8 cellular contexts compared by ENCODE assay signal in the genomic region with DNA sequence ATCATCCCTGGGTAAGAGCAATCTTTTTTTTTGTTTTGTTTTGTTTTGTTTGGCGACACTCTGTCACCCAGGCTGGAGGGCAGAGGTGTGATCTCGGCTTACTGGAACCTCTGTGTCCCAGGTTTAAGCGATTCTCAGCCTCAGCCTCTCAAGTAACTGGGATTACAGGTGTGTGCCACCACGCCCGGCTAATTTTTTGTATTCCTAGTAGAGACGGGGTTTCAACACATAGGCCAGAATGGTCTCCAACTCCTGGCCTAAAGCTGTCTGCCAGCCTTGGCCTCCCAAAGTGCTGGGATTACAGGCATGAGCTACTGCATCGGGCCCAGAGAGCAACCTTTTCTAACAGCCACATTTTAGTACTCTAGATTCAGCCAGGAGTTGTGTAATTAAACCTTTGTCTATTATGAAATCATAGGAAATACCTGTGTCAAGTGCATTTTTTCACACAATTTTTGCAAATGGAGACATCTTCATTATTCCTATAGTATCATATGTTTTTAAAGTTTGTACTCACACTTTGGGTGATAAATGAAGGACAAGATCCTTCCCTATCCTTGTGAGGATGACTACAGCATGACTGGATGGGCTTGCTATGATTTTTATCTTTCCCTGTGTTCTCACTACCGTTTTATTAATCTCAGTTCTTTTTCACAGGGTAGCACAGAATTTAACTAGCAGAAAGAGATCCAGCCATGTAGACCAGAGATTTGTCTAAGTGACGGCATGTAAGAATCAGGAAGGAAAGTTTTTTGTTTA.
A peak's percentile ranks its signal among the peaks of the same experiment; 100 is the strongest.
DNase-seq lines count a peak whose midpoint lies in the region; ATAC-seq and TF ChIP-seq lines count a peak whose summit lies in the region.

No MANE protein-coding gene starts in this region.

- ATAC-seq in left lobe of liver: peak; percentile 49
- ATAC-seq in HG02678 (IDR thresholded peaks at IDR 0.05; ENCODE audit: unreplicated experiment): no peak

- H3K27me3 Mint-ChIP-seq in activated naive CD8-positive, alpha-beta T cell treated with anti-CD3 and anti-CD28 coated beads for 36 hours: no peaks in the 10 kb centered on the region

- peak overlapping the region; percentile 88 for H3K4me3 Mint-ChIP-seq in activated naive CD8-positive, alpha-beta T cell treated with anti-CD3 and anti-CD28 coated beads for 36 hours

- POLR2A ChIA-PET in A673 (lab: Charles Lee; ENCODE audit: low non-redundant PET): no interaction called here

- no peaks in the 10 kb centered on the region for H3K27me3 ChIP-seq in A673 (replicated peaks; ENCODE audit: insufficient read depth, low read depth, low read length, poor library complexity)
- no peaks in the 10 kb centered on the region for H3K27me3 ChIP-seq in HL-60 (ENCODE audit: insufficient read depth, poor library complexity, severe bottlenecking)

- H3K27ac ChIP-seq in A673 (ENCODE audit: low read depth, low read length, poor library complexity, severe bottlenecking) (peak overlapping the region; percentile 87), HL-60 (replicated peaks) (peak overlapping the region; percentile 89)

- TF ChIP-seq CTCF in A673 (conservative IDR thresholded peaks at IDR 0.05; ENCODE audit: low read depth, low read length) (no peak), HL-60 (IDR thresholded peaks at IDR 0.05; ENCODE audit: insufficient read depth, low read length) (no peak)

- H3K4me3 ChIP-seq in A673 (ENCODE audit: low read depth, low read length, poor library complexity, severe bottlenecking) (peak overlapping the region; percentile 63), HL-60 (replicated peaks; ENCODE audit: insufficient read depth, low read length) (0 out of 2 replicates have a peak overlapping the region, but pooled peaks have one; percentile 45)

- peaks cover 37% of the 10 kb centered on the region for H3K4me1 Mint-ChIP-seq in activated naive CD8-positive, alpha-beta T cell treated with anti-CD3 and anti-CD28 coated beads for 36 hours

- BruUV-seq in A673 (replicated peaks; lab: Mats Ljungman, UMichigan): no TSS peak

- DNase-seq in A673 (ENCODE audit: low spot score): no peak
- DNase-seq in HL-60 (ENCODE audit: low read depth in 1 of 2, low spot score in 1 of 2): no peak
- DNase-seq in activated naive CD8-positive, alpha-beta T cell treated with anti-CD3 and anti-CD28 coated beads for 36 hours: no peak
- no peak for DNase-seq in left lobe of liver (ENCODE audit: low spot score)
- DNase-seq in NCI-H1092 treated with DMSO at 0.1 percent for 48 hours (lab: John Stamatoyannopoulos, UW): no peak
- no peak for DNase-seq in dedifferentiated amniotic fluid mesenchymal stem cell (ENCODE audit: extremely low spot score)
- DNase-seq in germinal center (ENCODE audit: low spot score): no peak

- H3K9me3 Mint-ChIP-seq in activated naive CD8-positive, alpha-beta T cell treated with anti-CD3 and anti-CD28 coated beads for 36 hours: no peaks in the 10 kb centered on the region

- H3K36me3 Mint-ChIP-seq in activated naive CD8-positive, alpha-beta T cell treated with anti-CD3 and anti-CD28 coated beads for 36 hours: peaks cover 5% of the 10 kb centered on the region

- intact Hi-C loops in A673 (cut with micrococcal nuclease; ENCODE audit: unreplicated experiment): no loop called here

- no peaks in the 10 kb centered on the region for H3K36me3 ChIP-seq in A673 (ENCODE audit: insufficient read depth, low read length, poor library complexity, severe bottlenecking)

- peaks cover 8% of the 10 kb centered on the region for H3K4me1 ChIP-seq in A673 (ENCODE audit: insufficient read depth, low read length, poor library complexity, severe bottlenecking)

- peak overlapping the region; percentile 97 for H3K27ac Mint-ChIP-seq in activated naive CD8-positive, alpha-beta T cell treated with anti-CD3 and anti-CD28 coated beads for 36 hours

- CTCF ChIA-PET in A673 (lab: Charles Lee): no interaction called here

- H3K9me3 ChIP-seq in A673 (ENCODE audit: low read depth, low read length, poor library complexity, severe bottlenecking): no peaks in the 10 kb centered on the region
